ENCODE assay signal across 13 cellular contexts in genomic region chr17:55757659-55758058, GRCh38. TPM values are rescaled to one million over a fixed set of nuclear protein-coding genes. Genes with fewer than 3 reads are reported as not detected.
"Had no signal": no experiment of that assay in that cellular context is flagged by ENCODE, and none has a peak within 500 bp of the region (broad histone marks: within the 10 kb centered on the region; RNA-seq: fewer than 3 reads in every experiment).

No MANE protein-coding gene starts in this region.

- H3K27me3 ChIP-seq: neutrophil had no signal

- ATAC-seq: stimulated activated naive CD8-positive, alpha-beta T cell treated with anti-CD3 and anti-CD28 coated beads, Interleukin-15, Interleukin-2, amounts not matched to agents 100 U/mL and 50 U/mL, for 24 hours had no signal

- H3K27ac ChIP-seq: neutrophil, VCaP had no signal

- H3K9me3 ChIP-seq: neutrophil had no signal

- DNase-seq: activated CD4-positive, alpha-beta memory T cell treated with anti-CD3 and anti-CD28 coated beads for 36 hours; activated gamma-delta T cell; activated T-cell treated with anti-CD3 and anti-CD28 coated beads, Interleukin-2, amount 50 U/mL, for 48 hours; cerebellar nuclear complex; dermis blood vessel endothelial cell; erythroblast; naive B cell; retina; stimulated activated CD4-positive, alpha-beta T cell treated with anti-CD3 and anti-CD28 coated beads, Interleukin-4, amount 100 ng/mL, for 1 hour; stimulated activated CD8-positive, alpha-beta memory T cell treated with anti-CD3 and anti-CD28 coated beads, Interleukin-4, amount 100 ng/mL, for 48 hours; stimulated activated naive CD8-positive, alpha-beta T cell treated with anti-CD3 and anti-CD28 coated beads, Interleukin-15, Interleukin-2, amounts not matched to agents 100 U/mL and 50 U/mL, for 24 hours had no signal

RNA-seq across cellular contexts. Expression of gene TMEM100, which starts 35.0 kb away (rescaled TPM):
- total RNA-seq: activated CD4-positive, alpha-beta memory T cell treated with anti-CD3 and anti-CD28 coated beads for 36 hours had no signal
